In genomic region chr10:88157981-88158465, GRCh38 we compare ENCODE assay signal across 8 cellular contexts.
DNase-seq lines count a peak whose midpoint lies in the region; ATAC-seq and TF ChIP-seq lines count a peak whose summit lies in the region.

No MANE protein-coding gene starts in this region.

- H3K4me1 ChIP-seq in ascending aorta (peaks cover 0 to 17% of the 10 kb centered on the region in 2 donors), hepatocyte (ENCODE audit: insufficient read depth) (peaks cover 16% of the 10 kb centered on the region), suprapubic skin (peaks cover 34% of the 10 kb centered on the region)

- no peaks in the 10 kb centered on the region for H3K9me2 ChIP-seq in hepatocyte (replicated peaks; ENCODE audit: insufficient read depth)

- intact Hi-C loops in ascending aorta (cut with DNase I) = no loop called here

- H4K20me1 ChIP-seq in hepatocyte (ENCODE audit: insufficient read depth, poor library complexity, severe bottlenecking) = no peaks in the 10 kb centered on the region

- H3K79me2 ChIP-seq in hepatocyte = no peaks in the 10 kb centered on the region

- TF ChIP-seq EP300 in suprapubic skin (IDR thresholded peaks at IDR 0.05) = no peak

- no peak for TF ChIP-seq POLR2A in suprapubic skin (IDR thresholded peaks at IDR 0.05)

- H3K27me3 ChIP-seq in ascending aorta (no peaks in the 10 kb centered on the region), hepatocyte (no peaks in the 10 kb centered on the region), suprapubic skin (no peaks in the 10 kb centered on the region)

- H3K9me3 ChIP-seq in ascending aorta (no peaks in the 10 kb centered on the region), hepatocyte (ENCODE audit: low read depth) (no peaks in the 10 kb centered on the region), suprapubic skin (no peaks in the 10 kb centered on the region)

- DNase-seq in HS-5 (ENCODE audit: low read depth) (peak; percentile 86), ascending aorta (ENCODE audit: low spot score in 2 of 2) (no peak), hepatocyte (ENCODE audit: low spot score) (peak; percentile 43), suprapubic skin (ENCODE audit: low spot score in 2 of 2) (no peak), GDM1 (lab: John Stamatoyannopoulos, UW) (no peak), NCI-H146 (lab: John Stamatoyannopoulos, UW) (no peak)
- DNase-seq in activated CD8-positive, alpha-beta memory T cell treated with anti-CD3 and anti-CD28 coated beads, Interleukin-2, amount 50 U/mL, for 48 hours = no peak

- H3K4me2 ChIP-seq in hepatocyte = peak overlapping the region; percentile 4

- no peak overlapping the region for H2AFZ ChIP-seq in hepatocyte

- TF ChIP-seq CTCF in ascending aorta (IDR thresholded peaks at IDR 0.05) (no peak), hepatocyte (IDR thresholded peaks at IDR 0.05; ENCODE audit: poor library complexity) (no peak), suprapubic skin (IDR thresholded peaks at IDR 0.05) (no peak)

- H3K4me3 ChIP-seq in ascending aorta (no peak overlapping the region), hepatocyte (no peak overlapping the region), suprapubic skin (no peak overlapping the region)

- 49% methylated on average over 2 of the region's 2 CpGs for WGBS in hepatocyte (ENCODE audit: low lambda C conversion rate, missing lambda C conversion rate)
- 29% methylated on average over 2 of the region's 2 CpGs for WGBS in suprapubic skin

- no peaks in the 10 kb centered on the region for H3K36me3 ChIP-seq in ascending aorta
- H3K36me3 ChIP-seq in hepatocyte (replicated peaks; ENCODE audit: insufficient read depth, low read depth) = no peaks in the 10 kb centered on the region
- H3K36me3 ChIP-seq in suprapubic skin = no peaks in the 10 kb centered on the region

- H3K27ac ChIP-seq in ascending aorta (peak overlapping the region; percentile 85 to 87), hepatocyte (peak overlapping the region; percentile 80), suprapubic skin (peak overlapping the region; percentile 40)

- no peak for ATAC-seq in HG03159 (IDR thresholded peaks at IDR 0.05; ENCODE audit: unreplicated experiment)

Comparison
In these comparisons a context has a peak if more than half of its experiments do, and no peak if none do; other contexts are left out.
1. DNase-seq: peak in HS-5 (single experiment) and hepatocyte (single experiment); none in ascending aorta (0 of 2), suprapubic skin (0 of 2), activated CD8-positive, alpha-beta memory T cell treated with anti-CD3 and anti-CD28 coated beads, Interleukin-2, amount 50 U/mL, for 48 hours (single experiment), GDM1 (single experiment) and NCI-H146 (single experiment).
2. Peak in every context shown above with its lines, with median percentiles within 50 percentile points of each other: H3K27ac ChIP-seq.